In genomic region chr5:141779642-141780041, GRCh38 we compare ENCODE assay signal across 2 cellular contexts.
TF ChIP-seq lines count a peak whose summit lies in the region.

No MANE protein-coding gene starts in this region.

TF ChIP-seq in HEK293, 187 proteins besides CTCF, POLR2A, EP300 and RAD21 (continued from another document):
- TF ChIP-seq ZNF302 (tag by site-specific recombination; IDR thresholded peaks at IDR 0.05; ENCODE audit: low read depth) (no peak), BCL11B (tag by site-specific recombination; IDR thresholded peaks at IDR 0.05; ENCODE audit: low read depth) (no peak), SP7 (tag by site-specific recombination; IDR thresholded peaks at IDR 0.05) (peak; percentile 63), GLIS1 (tag by site-specific recombination; IDR thresholded peaks at IDR 0.05) (peak; percentile 78), ZNF629 (tag by site-specific recombination; IDR thresholded peaks at IDR 0.05) (peak; percentile 60), GLIS2 (tag by site-specific recombination; IDR thresholded peaks at IDR 0.05) (peak; percentile 47; the same call in 1 of the 2 replicates), ZNF571 (tag by site-specific recombination; IDR thresholded peaks at IDR 0.05) (no peak), ZNF146 (tag by site-specific recombination; IDR thresholded peaks at IDR 0.05) (no peak), ZBTB17 (tag by site-specific recombination; IDR thresholded peaks at IDR 0.05) (no peak), ZIC2 (tag by site-specific recombination; IDR thresholded peaks at IDR 0.05) (peak; percentile 91), ZNF24 (tag by site-specific recombination; IDR thresholded peaks at IDR 0.05) (no peak), ZFHX2 (tag by site-specific recombination; conservative IDR thresholded peaks at IDR 0.05) (peak; percentile 82), EGR2 (tag by site-specific recombination; IDR thresholded peaks at IDR 0.05; ENCODE audit: low read depth) (peak; percentile 55; the same call in 1 of the 2 replicates), ZNF660 (tag by site-specific recombination; IDR thresholded peaks at IDR 0.05) (0 out of 2 replicates have a peak, but pooled peaks have one; percentile 52)
- TF ChIP-seq, protein P1, sequence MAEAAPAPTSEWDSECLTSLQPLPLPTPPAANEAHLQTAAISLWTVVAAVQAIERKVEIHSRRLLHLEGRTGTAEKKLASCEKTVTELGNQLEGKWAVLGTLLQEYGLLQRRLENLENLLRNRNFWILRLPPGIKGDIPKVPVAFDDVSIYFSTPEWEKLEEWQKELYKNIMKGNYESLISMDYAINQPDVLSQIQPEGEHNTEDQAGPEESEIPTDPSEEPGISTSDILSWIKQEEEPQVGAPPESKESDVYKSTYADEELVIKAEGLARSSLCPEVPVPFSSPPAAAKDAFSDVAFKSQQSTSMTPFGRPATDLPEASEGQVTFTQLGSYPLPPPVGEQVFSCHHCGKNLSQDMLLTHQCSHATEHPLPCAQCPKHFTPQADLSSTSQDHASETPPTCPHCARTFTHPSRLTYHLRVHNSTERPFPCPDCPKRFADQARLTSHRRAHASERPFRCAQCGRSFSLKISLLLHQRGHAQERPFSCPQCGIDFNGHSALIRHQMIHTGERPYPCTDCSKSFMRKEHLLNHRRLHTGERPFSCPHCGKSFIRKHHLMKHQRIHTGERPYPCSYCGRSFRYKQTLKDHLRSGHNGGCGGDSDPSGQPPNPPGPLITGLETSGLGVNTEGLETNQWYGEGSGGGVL (tag by site-specific recombination; IDR thresholded peaks at IDR 0.05) = peak; percentile 33; the same call in 1 of the 2 replicates
- TF ChIP-seq, protein P2, sequence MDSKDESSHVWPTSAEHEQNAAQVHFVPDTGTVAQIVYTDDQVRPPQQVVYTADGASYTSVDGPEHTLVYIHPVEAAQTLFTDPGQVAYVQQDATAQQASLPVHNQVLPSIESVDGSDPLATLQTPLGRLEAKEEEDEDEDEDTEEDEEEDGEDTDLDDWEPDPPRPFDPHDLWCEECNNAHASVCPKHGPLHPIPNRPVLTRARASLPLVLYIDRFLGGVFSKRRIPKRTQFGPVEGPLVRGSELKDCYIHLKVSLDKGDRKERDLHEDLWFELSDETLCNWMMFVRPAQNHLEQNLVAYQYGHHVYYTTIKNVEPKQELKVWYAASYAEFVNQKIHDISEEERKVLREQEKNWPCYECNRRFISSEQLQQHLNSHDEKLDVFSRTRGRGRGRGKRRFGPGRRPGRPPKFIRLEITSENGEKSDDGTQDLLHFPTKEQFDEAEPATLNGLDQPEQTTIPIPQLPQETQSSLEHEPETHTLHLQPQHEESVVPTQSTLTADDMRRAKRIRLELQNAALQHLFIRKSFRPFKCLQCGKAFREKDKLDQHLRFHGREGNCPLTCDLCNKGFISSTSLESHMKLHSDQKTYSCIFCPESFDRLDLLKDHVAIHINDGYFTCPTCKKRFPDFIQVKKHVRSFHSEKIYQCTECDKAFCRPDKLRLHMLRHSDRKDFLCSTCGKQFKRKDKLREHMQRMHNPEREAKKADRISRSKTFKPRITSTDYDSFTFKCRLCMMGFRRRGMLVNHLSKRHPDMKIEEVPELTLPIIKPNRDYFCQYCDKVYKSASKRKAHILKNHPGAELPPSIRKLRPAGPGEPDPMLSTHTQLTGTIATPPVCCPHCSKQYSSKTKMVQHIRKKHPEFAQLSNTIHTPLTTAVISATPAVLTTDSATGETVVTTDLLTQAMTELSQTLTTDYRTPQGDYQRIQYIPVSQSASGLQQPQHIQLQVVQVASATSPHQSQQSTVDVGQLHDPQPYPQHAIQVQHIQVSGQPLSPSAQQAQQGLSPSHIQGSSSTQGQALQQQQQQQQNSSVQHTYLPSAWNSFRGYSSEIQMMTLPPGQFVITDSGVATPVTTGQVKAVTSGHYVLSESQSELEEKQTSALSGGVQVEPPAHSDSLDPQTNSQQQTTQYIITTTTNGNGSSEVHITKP (tag by site-specific recombination; IDR thresholded peaks at IDR 0.05) = peak; percentile 74
- TF ChIP-seq, protein P3, sequence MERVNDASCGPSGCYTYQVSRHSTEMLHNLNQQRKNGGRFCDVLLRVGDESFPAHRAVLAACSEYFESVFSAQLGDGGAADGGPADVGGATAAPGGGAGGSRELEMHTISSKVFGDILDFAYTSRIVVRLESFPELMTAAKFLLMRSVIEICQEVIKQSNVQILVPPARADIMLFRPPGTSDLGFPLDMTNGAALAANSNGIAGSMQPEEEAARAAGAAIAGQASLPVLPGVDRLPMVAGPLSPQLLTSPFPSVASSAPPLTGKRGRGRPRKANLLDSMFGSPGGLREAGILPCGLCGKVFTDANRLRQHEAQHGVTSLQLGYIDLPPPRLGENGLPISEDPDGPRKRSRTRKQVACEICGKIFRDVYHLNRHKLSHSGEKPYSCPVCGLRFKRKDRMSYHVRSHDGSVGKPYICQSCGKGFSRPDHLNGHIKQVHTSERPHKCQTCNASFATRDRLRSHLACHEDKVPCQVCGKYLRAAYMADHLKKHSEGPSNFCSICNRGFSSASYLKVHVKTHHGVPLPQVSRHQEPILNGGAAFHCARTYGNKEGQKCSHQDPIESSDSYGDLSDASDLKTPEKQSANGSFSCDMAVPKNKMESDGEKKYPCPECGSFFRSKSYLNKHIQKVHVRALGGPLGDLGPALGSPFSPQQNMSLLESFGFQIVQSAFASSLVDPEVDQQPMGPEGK (tag by site-specific recombination; IDR thresholded peaks at IDR 0.05) = 0 out of 2 replicates have a peak, but pooled peaks have one; percentile 18

TF ChIP-seq in K562, 482 proteins besides CTCF, POLR2A, EP300 and RAD21 (continued from another document):
- TF ChIP-seq, protein P4, sequence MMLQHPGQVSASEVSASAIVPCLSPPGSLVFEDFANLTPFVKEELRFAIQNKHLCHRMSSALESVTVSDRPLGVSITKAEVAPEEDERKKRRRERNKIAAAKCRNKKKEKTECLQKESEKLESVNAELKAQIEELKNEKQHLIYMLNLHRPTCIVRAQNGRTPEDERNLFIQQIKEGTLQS (IDR thresholded peaks at IDR 0.05) = 0 out of 2 replicates have a peak, but pooled peaks have one; percentile 24
- TF ChIP-seq, protein P4 (CRISPR knock-in tag; conservative IDR thresholded peaks at IDR 0.05) = no peak
